In the genomic region with DNA sequence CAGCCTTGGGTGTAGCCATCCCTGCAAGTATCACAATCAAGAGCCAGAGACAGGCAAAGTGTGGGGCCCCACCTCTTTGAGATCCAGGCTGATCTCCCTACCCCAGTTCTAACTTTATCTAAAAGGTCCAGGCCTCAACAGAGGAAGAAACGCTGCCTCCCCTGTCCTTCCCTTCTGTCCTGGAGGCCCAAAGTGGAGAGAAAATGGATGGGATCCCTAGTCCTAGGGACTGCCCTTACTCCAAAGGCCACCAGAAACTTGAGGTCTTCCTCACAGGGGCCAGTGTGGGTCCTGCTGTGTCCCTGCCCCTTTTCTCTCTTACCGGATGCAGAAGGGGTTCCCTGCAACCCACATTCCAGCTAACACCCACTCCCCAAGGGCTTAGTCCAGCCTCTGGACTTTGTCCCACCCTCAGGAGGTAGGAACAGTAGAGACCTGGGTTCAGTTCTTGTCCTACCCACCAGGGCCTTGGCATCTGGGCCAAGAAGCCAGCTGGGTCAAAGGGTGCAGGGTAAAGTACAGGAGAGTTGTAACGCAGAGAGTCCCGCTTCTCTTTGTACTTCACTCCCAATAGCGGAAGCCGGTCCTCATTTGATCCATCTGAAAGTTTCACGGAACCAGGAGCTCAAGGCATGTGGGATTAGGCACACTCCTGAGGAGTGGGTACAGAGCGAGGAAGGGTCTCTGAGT, we compare ENCODE assay signal across 8 cellular contexts. TPM values are rescaled to one million over a fixed set of nuclear protein-coding genes. Genes with fewer than 3 reads are reported as not detected.
DNase-seq lines count a peak whose midpoint lies in the region; ATAC-seq and TF ChIP-seq lines count a peak whose summit lies in the region.

No MANE protein-coding gene starts in this region.

- intact Hi-C loops in Right ventricle myocardium superior (cut with DNase I) (no loop called here), left cardiac atrium (cut with DNase I) (loop anchor here in 1 of 2 donors (2.0 kb wide), 1 partner anchor 17 kb away; a partner anchor contains a TSS), right lobe of liver (cut with DNase I) (no loop called here), upper lobe of right lung (cut with DNase I) (no loop called here)

- 0% methylated on average over 5 of the region's 8 CpGs for WGBS in right lobe of liver (ENCODE audit: insufficient coverage, low coverage, low lambda C conversion rate, missing lambda C conversion rate)

- TF ChIP-seq POLR2A in right lobe of liver (IDR thresholded peaks at IDR 0.05), result peak; percentile 51

- peak; percentile 30 for DNase-seq in Right ventricle myocardium superior
- no peak for DNase-seq in left cardiac atrium
- peak; percentile 59 to 87 (median 86) for DNase-seq in right lobe of liver
- DNase-seq in upper lobe of right lung, result no peak
- no peak for DNase-seq in NCI-H1105 treated with DMSO at 0.1 percent for 48 hours (lab: John Stamatoyannopoulos, UW)
- DNase-seq in NCI-H187 (lab: John Stamatoyannopoulos, UW), result no peak
- no peak for DNase-seq in retina

- no peaks in the 10 kb centered on the region for H3K9me3 ChIP-seq in right lobe of liver
- H3K9me3 ChIP-seq in upper lobe of right lung, result no peaks in the 10 kb centered on the region

- H3K4me1 ChIP-seq in right lobe of liver (peaks cover 0 to 47% (median 24%) of the 10 kb centered on the region in 4 donors), upper lobe of right lung (peaks cover 52% of the 10 kb centered on the region)

- TF ChIP-seq CTCF in right lobe of liver (IDR thresholded peaks at IDR 0.05), result peak in 1 of 4 donors; percentile 30
- TF ChIP-seq CTCF in upper lobe of right lung (IDR thresholded peaks at IDR 0.05), result no peak

- ATAC-seq in Right ventricle myocardium superior (ENCODE audit: poor library complexity) (no peak), left cardiac atrium (no peak), right lobe of liver (peak; percentile 16 to 54 (median 48)), upper lobe of right lung (no peak)

- H3K27ac ChIP-seq in angular gyrus (ENCODE audit: low read depth, low read length) (peak overlapping the region; percentile 95), right lobe of liver (peak overlapping the region; percentile 96 to 97 (median 97)), upper lobe of right lung (peak overlapping the region; percentile 98)

- H3K27me3 ChIP-seq in right lobe of liver, result no peaks in the 10 kb centered on the region
- no peaks in the 10 kb centered on the region for H3K27me3 ChIP-seq in upper lobe of right lung

- H3K4me3 ChIP-seq in right lobe of liver (peak overlapping the region; percentile 73 to 89 (median 78)), upper lobe of right lung (peak overlapping the region; percentile 96)

- peaks cover 0 to 7% (median 0%) of the 10 kb centered on the region in 4 donors for H3K36me3 ChIP-seq in right lobe of liver
- H3K36me3 ChIP-seq in upper lobe of right lung, result no peaks in the 10 kb centered on the region

RNA-seq across cellular contexts. Expression of a gene that starts 1.9 kb away (rescaled TPM):
- total RNA-seq in Right ventricle myocardium superior (185 TPM), left cardiac atrium (100 to 1,000 TPM; 139 to 156 TPM), right lobe of liver (100 to 1,000 TPM; 131 to 192 (median 157) TPM), upper lobe of right lung (144 TPM)

RNA-seq across cellular contexts. Expression of a gene that starts 8.7 kb away (rescaled TPM):
- total RNA-seq in Right ventricle myocardium superior (99.8 TPM), left cardiac atrium (10 to 100 TPM; 62.9 to 74.0 TPM), right lobe of liver (10 to 100 TPM; 47.2 to 83.2 (median 61.4) TPM), upper lobe of right lung (41.8 TPM)

RNA-seq across cellular contexts. Expression of a gene that starts 17.8 kb away (rescaled TPM):
- 39.4 TPM for total RNA-seq in Right ventricle myocardium superior
- 10 to 100 TPM; 32.0 to 46.2 TPM for total RNA-seq in left cardiac atrium
- 10 to 100 TPM; 17.4 to 23.4 (median 19.7) TPM for total RNA-seq in right lobe of liver
- 48.5 TPM for total RNA-seq in upper lobe of right lung

RNA-seq across cellular contexts. Expression of a gene that starts 21.0 kb away (rescaled TPM):
- total RNA-seq in Right ventricle myocardium superior, result 12.3 TPM
- 10 to 100 TPM; 15.7 to 18.6 TPM for total RNA-seq in left cardiac atrium
- 10 to 100 TPM; 10.3 to 14.1 (median 12.2) TPM for total RNA-seq in right lobe of liver
- 28.3 TPM for total RNA-seq in upper lobe of right lung

RNA-seq across cellular contexts. Expression of a gene that starts 21.3 kb away (rescaled TPM):
- total RNA-seq in Right ventricle myocardium superior, result 14.4 TPM
- total RNA-seq in left cardiac atrium, result 10 to 100 TPM; 14.6 to 20.5 TPM
- total RNA-seq in right lobe of liver, result 10 to 100 TPM; 11.6 to 25.7 (median 20.6) TPM
- 42.4 TPM for total RNA-seq in upper lobe of right lung

Comparison
In these comparisons a context has a peak if more than half of its experiments do, and no peak if none do; other contexts are left out.
1. DNase-seq: peak in Right ventricle myocardium superior (single experiment) and right lobe of liver (3 of 3); none in left cardiac atrium (single experiment), upper lobe of right lung (single experiment), NCI-H1105 treated with DMSO at 0.1 percent for 48 hours (single experiment), NCI-H187 (0 of 2) and retina (single experiment).
2. ATAC-seq: peak in right lobe of liver (4 of 4); none in Right ventricle myocardium superior (single experiment), left cardiac atrium (0 of 2) and upper lobe of right lung (single experiment).
3. Peak in every context shown above with its lines, with median percentiles within 50 percentile points of each other: H3K27ac ChIP-seq.